ENCODE assay signal across 8 cellular contexts in genomic region chr2:111116843-111117665, GRCh38. TPM values are rescaled to one million over a fixed set of nuclear protein-coding genes. Genes with fewer than 3 reads are reported as not detected.
A peak's percentile ranks its signal among the peaks of the same experiment; 100 is the strongest.
DNase-seq lines count a peak whose midpoint lies in the region; ATAC-seq and TF ChIP-seq lines count a peak whose summit lies in the region.

No MANE protein-coding gene starts in this region.

- peaks cover 73% of the 10 kb centered on the region for H3K27me3 Mint-ChIP-seq in CD4-positive, CD25-positive, alpha-beta regulatory T cell
- H3K27me3 Mint-ChIP-seq in activated CD4-positive, alpha-beta memory T cell treated with anti-CD3 and anti-CD28 coated beads for 36 hours, result peaks cover 34% of the 10 kb centered on the region

- H3K27ac ChIP-seq in CD4-positive, CD25-positive, alpha-beta regulatory T cell (ENCODE audit: insufficient read depth, low read length, poor library complexity, severe bottlenecking), result no peak overlapping the region
- no peak overlapping the region for H3K27ac ChIP-seq in lower lobe of right lung

- H3K4me3 Mint-ChIP-seq in CD4-positive, CD25-positive, alpha-beta regulatory T cell, result peak overlapping the region; percentile 80 to 95 (median 93)
- H3K4me3 Mint-ChIP-seq in activated CD4-positive, alpha-beta memory T cell treated with anti-CD3 and anti-CD28 coated beads for 36 hours, result peak overlapping the region; percentile 76

- peaks cover 8 to 40% (median 19%) of the 10 kb centered on the region in 4 donors for H3K4me1 Mint-ChIP-seq in CD4-positive, CD25-positive, alpha-beta regulatory T cell
- H3K4me1 Mint-ChIP-seq in activated CD4-positive, alpha-beta memory T cell treated with anti-CD3 and anti-CD28 coated beads for 36 hours (ENCODE audit: low read depth), result peaks cover 48% of the 10 kb centered on the region

- no peaks in the 10 kb centered on the region for H3K36me3 Mint-ChIP-seq in CD4-positive, CD25-positive, alpha-beta regulatory T cell
- peaks cover 2% of the 10 kb centered on the region for H3K36me3 Mint-ChIP-seq in activated CD4-positive, alpha-beta memory T cell treated with anti-CD3 and anti-CD28 coated beads for 36 hours

- TF ChIP-seq CTCF in lower lobe of right lung (IDR thresholded peaks at IDR 0.05), result peak; percentile 84

- intact Hi-C loops in activated CD4-positive, alpha-beta memory T cell treated with anti-CD3 and anti-CD28 coated beads for 36 hours (cut with micrococcal nuclease), result loop anchor here (1.0 to 10.0 kb wide), 8 partner anchors 24 to 585 kb away; no protein-coding TSS in a partner anchor
- intact Hi-C loops in lower lobe of right lung (cut with DNase I), result no loop called here

- H3K36me3 ChIP-seq in CD4-positive, CD25-positive, alpha-beta regulatory T cell (ENCODE audit: control insufficient read depth, insufficient read depth, low read length), result no peaks in the 10 kb centered on the region
- no peaks in the 10 kb centered on the region for H3K36me3 ChIP-seq in lower lobe of right lung

- H3K4me3 ChIP-seq in CD4-positive, CD25-positive, alpha-beta regulatory T cell (ENCODE audit: low read depth, low read length), result peak overlapping the region; percentile 77
- peak overlapping the region; percentile 88 for H3K4me3 ChIP-seq in lower lobe of right lung

- CTCF ChIA-PET in activated CD4-positive, alpha-beta memory T cell treated with anti-CD3 and anti-CD28 coated beads for 36 hours (lab: Charles Lee), result interaction anchor here (0.6 to 1.5 kb wide), 9 partner anchors 17 to 304 kb away, joined by 3 to 4 read pairs (median 3); no protein-coding TSS in a partner anchor

- peaks cover 50% of the 10 kb centered on the region for H3K4me1 ChIP-seq in CD4-positive, CD25-positive, alpha-beta regulatory T cell (ENCODE audit: control insufficient read depth, insufficient read depth, low read length, poor library complexity, severe bottlenecking)
- peaks cover 37% of the 10 kb centered on the region for H3K4me1 ChIP-seq in lower lobe of right lung

- H3K9me3 Mint-ChIP-seq in CD4-positive, CD25-positive, alpha-beta regulatory T cell, result peaks cover 0 to 4% (median 0%) of the 10 kb centered on the region in 7 donors
- no peaks in the 10 kb centered on the region for H3K9me3 Mint-ChIP-seq in activated CD4-positive, alpha-beta memory T cell treated with anti-CD3 and anti-CD28 coated beads for 36 hours

- peak; percentile 37 for ATAC-seq in CD4-positive, CD25-positive, alpha-beta regulatory T cell (ENCODE audit: low read depth in 2 of 2)
- ATAC-seq in HG02798 (IDR thresholded peaks at IDR 0.05; ENCODE audit: poor library complexity, unreplicated experiment), result peak; percentile 16
- ATAC-seq in lower lobe of right lung, result peak; percentile 48 to 56
- ATAC-seq in HG03039 (IDR thresholded peaks at IDR 0.05; ENCODE audit: unreplicated experiment), result no peak

- H3K9me3 ChIP-seq in CD4-positive, CD25-positive, alpha-beta regulatory T cell (ENCODE audit: control insufficient read depth in 2 of 2, low read length in 2 of 2), result no peaks in the 10 kb centered on the region
- no peaks in the 10 kb centered on the region for H3K9me3 ChIP-seq in lower lobe of right lung

- POLR2A ChIA-PET in activated CD4-positive, alpha-beta memory T cell treated with anti-CD3 and anti-CD28 coated beads for 36 hours (lab: Charles Lee), result no interaction called here

- DNase-seq in CD4-positive, CD25-positive, alpha-beta regulatory T cell, result peak; percentile 41 to 82 (median 63)
- DNase-seq in NCI-H748 treated with DMSO at 0.1 percent for 48 hours (lab: John Stamatoyannopoulos, UW) (peak; percentile 65), lower lobe of right lung (peak; percentile 76)
- peak; percentile 85 for DNase-seq in activated CD4-positive, alpha-beta memory T cell treated with anti-CD3 and anti-CD28 coated beads for 36 hours
- DNase-seq in effector CD4-positive, alpha-beta T cell, result peak; percentile 59
- peak; percentile 69 for DNase-seq in stimulated activated CD4-positive, alpha-beta T cell treated with anti-CD3 and anti-CD28 coated beads, Interleukin-4, amount 100 ng/mL, for 1 hour

- H3K27ac Mint-ChIP-seq in CD4-positive, CD25-positive, alpha-beta regulatory T cell, result peak overlapping the region in 2 of 3 donors; percentile 66 to 75
- H3K27ac Mint-ChIP-seq in activated CD4-positive, alpha-beta memory T cell treated with anti-CD3 and anti-CD28 coated beads for 36 hours, result peak overlapping the region; percentile 68

- H3K27me3 ChIP-seq in CD4-positive, CD25-positive, alpha-beta regulatory T cell (ENCODE audit: control insufficient read depth, insufficient read depth, low read length), result peaks cover 44% of the 10 kb centered on the region
- H3K27me3 ChIP-seq in lower lobe of right lung (ENCODE audit: low read depth), result peaks cover 48% of the 10 kb centered on the region

RNA-seq across cellular contexts. Expression of gene BCL2L11, which starts 3.7 kb away (rescaled TPM):
- total RNA-seq in CD4-positive, CD25-positive, alpha-beta regulatory T cell, result 96.0 TPM
- 10 to 100 TPM; 18.0 to 35.2 (median 28.0) TPM for polyA plus RNA-seq in CD4-positive, CD25-positive, alpha-beta regulatory T cell
- 10 to 100 TPM; 21.9 to 25.6 TPM for total RNA-seq in activated CD4-positive, alpha-beta memory T cell treated with anti-CD3 and anti-CD28 coated beads for 36 hours
- 23.7 TPM for total RNA-seq in lower lobe of right lung
